In the genomic region with DNA sequence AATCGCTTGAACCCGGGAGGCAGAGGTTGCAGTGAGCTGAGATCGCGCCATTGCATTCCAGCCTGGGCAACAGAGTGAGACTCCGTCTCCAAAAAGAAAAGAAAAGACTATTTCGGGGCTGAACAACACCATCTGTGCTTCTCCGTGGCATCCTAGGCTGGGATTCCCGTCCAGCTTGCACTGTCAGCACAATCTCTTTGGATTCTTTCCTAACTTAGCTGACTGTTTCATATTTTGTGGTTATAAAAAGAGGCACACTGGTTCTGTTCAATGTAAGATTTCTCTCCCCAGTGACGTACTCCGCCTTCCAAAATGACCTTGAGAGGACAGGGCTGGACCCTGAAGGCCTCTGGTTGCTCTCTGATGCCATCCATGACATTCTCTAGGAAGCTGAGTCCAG, we compare ENCODE assay signal across 15 cellular contexts. TPM values are rescaled to one million over a fixed set of nuclear protein-coding genes. Genes with fewer than 3 reads are reported as not detected.
DNase-seq lines count a peak whose midpoint lies in the region; ATAC-seq and TF ChIP-seq lines count a peak whose summit lies in the region.
"Had no signal": no experiment of that assay in that cellular context is flagged by ENCODE, and none has a peak within 500 bp of the region (broad histone marks: within the 10 kb centered on the region; RNA-seq: fewer than 3 reads in every experiment).

No MANE protein-coding gene starts in this region.

- intact Hi-C loops in lower lobe of right lung (cut with DNase I) = no loop called here
- intact Hi-C loops in upper lobe of right lung (cut with DNase I) = no loop called here

- H3K27me3 ChIP-seq in lower lobe of right lung (ENCODE audit: low read depth) (no peaks in the 10 kb centered on the region), upper lobe of right lung (no peaks in the 10 kb centered on the region)

- peaks cover 11% of the 10 kb centered on the region in 2 donors for H3K4me1 Mint-ChIP-seq in effector memory CD8-positive, alpha-beta T cell (ENCODE audit: low read depth in 2 of 2)

- H3K36me3 Mint-ChIP-seq in effector memory CD8-positive, alpha-beta T cell (ENCODE audit: insufficient read depth) = peaks cover 64% of the 10 kb centered on the region

- H3K36me3 ChIP-seq in SK-N-MC (ENCODE audit: insufficient read depth, low read length) = peaks cover 5% of the 10 kb centered on the region; the same call in 1 of the 2 replicates
- peaks cover 74% of the 10 kb centered on the region for H3K36me3 ChIP-seq in lower lobe of right lung
- H3K36me3 ChIP-seq in upper lobe of right lung = peaks cover 54% of the 10 kb centered on the region

- peak overlapping the region; percentile 88 for H3K27ac ChIP-seq in SK-N-MC
- peak overlapping the region; percentile 31 for H3K27ac ChIP-seq in lower lobe of right lung
- peak overlapping the region; percentile 26 for H3K27ac ChIP-seq in upper lobe of right lung

- no peak overlapping the region; the same call in 1 of the 2 replicates for H3K4me3 ChIP-seq in SK-N-MC
- H3K4me3 ChIP-seq in lower lobe of right lung = no peak overlapping the region
- no peak overlapping the region for H3K4me3 ChIP-seq in upper lobe of right lung

- H3K27me3 Mint-ChIP-seq in effector memory CD8-positive, alpha-beta T cell = no peaks in the 10 kb centered on the region

- H3K9me3 ChIP-seq in SK-N-MC (ENCODE audit: low read depth, low read length) (no peaks in the 10 kb centered on the region), lower lobe of right lung (no peaks in the 10 kb centered on the region), upper lobe of right lung (no peaks in the 10 kb centered on the region)
- H3K9me3 ChIP-seq: Caco-2 had no signal

- H3K4me1 ChIP-seq in lower lobe of right lung = peaks cover 4% of the 10 kb centered on the region
- peaks cover 4% of the 10 kb centered on the region for H3K4me1 ChIP-seq in upper lobe of right lung

- H3K4me3 Mint-ChIP-seq in effector memory CD8-positive, alpha-beta T cell = no peak overlapping the region
- H3K4me3 Mint-ChIP-seq: CD14-positive monocyte had no signal

- H3K9ac ChIP-seq in SK-N-MC (ENCODE audit: insufficient read length) = peak overlapping the region; percentile 53

- no peaks in the 10 kb centered on the region for H3K9me3 Mint-ChIP-seq in effector memory CD8-positive, alpha-beta T cell
- H3K9me3 Mint-ChIP-seq: CD14-positive monocyte had no signal

- TF ChIP-seq CTCF in lower lobe of right lung (IDR thresholded peaks at IDR 0.05) = no peak
- TF ChIP-seq CTCF in upper lobe of right lung (IDR thresholded peaks at IDR 0.05) = no peak

- no peak for ATAC-seq in effector memory CD8-positive, alpha-beta T cell (replicated peaks)
- ATAC-seq in lower lobe of right lung (no peak), upper lobe of right lung (no peak), HG02981 (IDR thresholded peaks at IDR 0.05; ENCODE audit: unreplicated experiment) (no peak), HG02852 (IDR thresholded peaks at IDR 0.05; ENCODE audit: unreplicated experiment) (no peak)
- ATAC-seq: PC-3 had no signal

- DNase-seq in SK-N-MC (ENCODE audit: low read depth, low spot score) = no peak
- no peak for DNase-seq in effector memory CD8-positive, alpha-beta T cell
- DNase-seq in lower lobe of right lung = no peak
- no peak for DNase-seq in upper lobe of right lung
- no peak for DNase-seq in HuH-7.5 (ENCODE audit: low spot score)
- DNase-seq: Caco-2, MM.1S, NCI-H1105, NCI-H1694 treated with DMSO at 0.1 percent for 48 hours, NCI-H446, PC-3 had no signal

- peak overlapping the region; percentile 32 to 44 for H3K27ac Mint-ChIP-seq in effector memory CD8-positive, alpha-beta T cell

RNA-seq across cellular contexts. Expression of a gene that starts 8.7 kb away (rescaled TPM):
- 55.4 TPM for total RNA-seq in lower lobe of right lung
- total RNA-seq in upper lobe of right lung = 51.9 TPM

RNA-seq across cellular contexts. Expression of a gene that starts 9.3 kb away (rescaled TPM):
- total RNA-seq in lower lobe of right lung (87.9 TPM), upper lobe of right lung (82.1 TPM)

RNA-seq across cellular contexts. Expression of a gene that starts 10.9 kb away (rescaled TPM):
- 11.1 TPM for total RNA-seq in lower lobe of right lung
- 17.7 TPM for total RNA-seq in upper lobe of right lung

RNA-seq across cellular contexts. Expression of a gene that starts 18.2 kb away (rescaled TPM):
- total RNA-seq in lower lobe of right lung (133 TPM), upper lobe of right lung (147 TPM)

RNA-seq across cellular contexts. Expression of a gene that starts 25.9 kb away (rescaled TPM):
- total RNA-seq in lower lobe of right lung = not detected
- total RNA-seq in upper lobe of right lung = not detected
- total RNA-seq: PC-3, SK-MEL-5 had no signal

Comparison
In these comparisons a context has a peak if more than half of its experiments do, and no peak if none do; other contexts are left out.
1. H3K27ac ChIP-seq: peak in every context shown above with its lines; median percentile 88 in SK-N-MC; 31 in lower lobe of right lung; 26 in upper lobe of right lung.